Comparison of ENCODE assay signal across 20 cellular contexts in the genomic region with DNA sequence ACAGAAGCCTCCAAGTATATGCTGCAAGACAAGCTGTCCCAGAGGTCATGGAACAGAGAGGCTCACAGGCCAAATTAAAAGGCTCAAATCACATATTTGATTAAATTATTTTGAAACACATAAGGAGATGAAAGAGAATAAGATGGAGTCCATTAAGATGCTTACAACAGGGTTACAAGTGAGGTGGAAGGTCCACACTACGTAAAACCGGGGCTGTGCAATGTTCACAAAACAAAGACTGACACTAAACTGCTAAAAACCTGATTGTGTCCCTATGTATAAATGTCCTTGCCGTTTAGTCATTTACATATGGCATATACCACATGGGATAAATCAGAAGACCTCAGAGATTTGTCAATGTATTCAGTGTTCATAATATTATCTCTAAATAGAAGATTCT. TPM values are rescaled to one million over a fixed set of nuclear protein-coding genes. Genes with fewer than 3 reads are reported as not detected.
DNase-seq lines count a peak whose midpoint lies in the region; ATAC-seq lines count a peak whose summit lies in the region.
"Had no signal": no experiment of that assay in that cellular context is flagged by ENCODE, and none has a peak within 500 bp of the region (broad histone marks: within the 10 kb centered on the region; RNA-seq: fewer than 3 reads in every experiment).

No MANE protein-coding gene starts in this region.

- H3K27ac Mint-ChIP-seq in activated naive CD8-positive, alpha-beta T cell, result peak overlapping the region; percentile 6
- H3K27ac Mint-ChIP-seq in activated naive CD8-positive, alpha-beta T cell treated with anti-CD3 and anti-CD28 coated beads for 36 hours, result no peak overlapping the region
- peak overlapping the region; percentile 65 to 71 for H3K27ac Mint-ChIP-seq in T-cell
- peak overlapping the region; percentile 68 to 96 (median 82) for H3K27ac Mint-ChIP-seq in naive B cell

- POLR2A ChIA-PET in T-cell (lab: Charles Lee), result interaction anchor here in 1 of 2 donors (0.5 to 1.0 kb wide), 2 partner anchors 128 to 168 kb away, joined by 3 to 5 read pairs; no protein-coding TSS in a partner anchor

- ATAC-seq in T-cell (replicated peaks in 1 of 4) (no peak), naive B cell (ENCODE audit: low read depth in 2 of 2) (no peak)
- ATAC-seq: GM12878, K562 had no signal

- H3K4me3 Mint-ChIP-seq in activated naive CD8-positive, alpha-beta T cell, result no peak overlapping the region
- no peak overlapping the region for H3K4me3 Mint-ChIP-seq in activated naive CD8-positive, alpha-beta T cell treated with anti-CD3 and anti-CD28 coated beads for 36 hours
- peak overlapping the region in 1 of 3 donors; percentile 33 for H3K4me3 Mint-ChIP-seq in T-cell
- peak overlapping the region in 5 of 8 donors; percentile 33 to 79 (median 52) for H3K4me3 Mint-ChIP-seq in naive B cell
- H3K4me3 Mint-ChIP-seq: CD14-positive monocyte had no signal

- peaks cover 7% of the 10 kb centered on the region for H3K36me3 Mint-ChIP-seq in activated naive CD8-positive, alpha-beta T cell
- peaks cover 15% of the 10 kb centered on the region for H3K36me3 Mint-ChIP-seq in activated naive CD8-positive, alpha-beta T cell treated with anti-CD3 and anti-CD28 coated beads for 36 hours
- peaks cover 14% of the 10 kb centered on the region for H3K36me3 Mint-ChIP-seq in T-cell
- H3K36me3 Mint-ChIP-seq in naive B cell, result no peaks in the 10 kb centered on the region

- H3K9me3 Mint-ChIP-seq in activated naive CD8-positive, alpha-beta T cell (ENCODE audit: low read depth), result no peaks in the 10 kb centered on the region
- peaks cover 6% of the 10 kb centered on the region for H3K9me3 Mint-ChIP-seq in activated naive CD8-positive, alpha-beta T cell treated with anti-CD3 and anti-CD28 coated beads for 36 hours
- peaks cover 0 to 10% (median 0%) of the 10 kb centered on the region in 3 donors for H3K9me3 Mint-ChIP-seq in T-cell
- peaks cover 0 to 2% (median 0%) of the 10 kb centered on the region in 7 donors for H3K9me3 Mint-ChIP-seq in naive B cell

- H3K27me3 Mint-ChIP-seq in activated naive CD8-positive, alpha-beta T cell, result no peaks in the 10 kb centered on the region
- H3K27me3 Mint-ChIP-seq in activated naive CD8-positive, alpha-beta T cell treated with anti-CD3 and anti-CD28 coated beads for 36 hours, result no peaks in the 10 kb centered on the region
- no peaks in the 10 kb centered on the region for H3K27me3 Mint-ChIP-seq in T-cell
- no peaks in the 10 kb centered on the region for H3K27me3 Mint-ChIP-seq in naive B cell

- DNase-seq in activated naive CD8-positive, alpha-beta T cell treated with anti-CD3 and anti-CD28 coated beads for 36 hours, result no peak
- DNase-seq in T-cell (no peak), naive B cell (no peak), dermis blood vessel endothelial cell (no peak), NCI-H510A (lab: John Stamatoyannopoulos, UW) (no peak), NCI-H69 (lab: John Stamatoyannopoulos, UW) (no peak)
- DNase-seq: Caco-2; DND-41; MM.1S; NCI-H1048; NCI-H1417 treated with DMSO at 0.1 percent for 48 hours; NCI-H187; NCI-H446 treated with DMSO at 0.1 percent for 48 hours; NCI-H748 treated with DMSO at 0.1 percent for 48 hours; NK-92 treated with Interleukin-12 subunit alpha and Interleukin-12 subunit beta, amount 100 ng/mL, for 24 hours; SHP77 treated with DMSO at 0.1 percent for 48 hours had no signal

- CTCF ChIA-PET in T-cell (lab: Charles Lee), result interaction anchor here in 1 of 2 donors (1.2 to 2.3 kb wide), 2 partner anchors 24 to 54 kb away, joined by 4 to 11 read pairs; no protein-coding TSS in a partner anchor

- peaks cover 66% of the 10 kb centered on the region for H3K4me1 Mint-ChIP-seq in activated naive CD8-positive, alpha-beta T cell (ENCODE audit: low read depth)
- H3K4me1 Mint-ChIP-seq in activated naive CD8-positive, alpha-beta T cell treated with anti-CD3 and anti-CD28 coated beads for 36 hours, result peaks cover 48% of the 10 kb centered on the region
- H3K4me1 Mint-ChIP-seq in T-cell (peaks cover 75 to 84% (median 80%) of the 10 kb centered on the region in 3 donors), naive B cell (peaks cover 44 to 69% (median 64%) of the 10 kb centered on the region in 3 donors)

RNA-seq across cellular contexts. Expression of a gene that starts 51.7 kb away (rescaled TPM):
- 10 to 100 TPM; 75.2 to 80.0 TPM for total RNA-seq in activated naive CD8-positive, alpha-beta T cell treated with anti-CD3 and anti-CD28 coated beads for 36 hours
- 100 to 1,000 TPM; 381 to 480 (median 441) TPM for total RNA-seq in T-cell
- 100 to 1,000 TPM; 464 to 666 (median 484) TPM for polyA plus RNA-seq in naive B cell (ENCODE audit: low read depth in 6 of 6)
- under 0.01 TPM in 1 of 2 replicates, not detected in the other for total RNA-seq in dermis blood vessel endothelial cell

Comparison
In these comparisons a context has a peak if more than half of its experiments do, and no peak if none do; other contexts are left out.
1. H3K4me3 Mint-ChIP-seq: peak in naive B cell (5 of 8); none in activated naive CD8-positive, alpha-beta T cell (single experiment) and activated naive CD8-positive, alpha-beta T cell treated with anti-CD3 and anti-CD28 coated beads for 36 hours (single experiment).
2. RNA of a gene that starts 51.7 kb away (total RNA-seq): 381 to 480 TPM in T-cell and 75.2 to 80.0 TPM in activated naive CD8-positive, alpha-beta T cell treated with anti-CD3 and anti-CD28 coated beads for 36 hours; under 0.01 TPM in dermis blood vessel endothelial cell; every median in the first group is over 10 times any median in the second.